ENCODE assay signal across 18 cellular contexts in the genomic region with DNA sequence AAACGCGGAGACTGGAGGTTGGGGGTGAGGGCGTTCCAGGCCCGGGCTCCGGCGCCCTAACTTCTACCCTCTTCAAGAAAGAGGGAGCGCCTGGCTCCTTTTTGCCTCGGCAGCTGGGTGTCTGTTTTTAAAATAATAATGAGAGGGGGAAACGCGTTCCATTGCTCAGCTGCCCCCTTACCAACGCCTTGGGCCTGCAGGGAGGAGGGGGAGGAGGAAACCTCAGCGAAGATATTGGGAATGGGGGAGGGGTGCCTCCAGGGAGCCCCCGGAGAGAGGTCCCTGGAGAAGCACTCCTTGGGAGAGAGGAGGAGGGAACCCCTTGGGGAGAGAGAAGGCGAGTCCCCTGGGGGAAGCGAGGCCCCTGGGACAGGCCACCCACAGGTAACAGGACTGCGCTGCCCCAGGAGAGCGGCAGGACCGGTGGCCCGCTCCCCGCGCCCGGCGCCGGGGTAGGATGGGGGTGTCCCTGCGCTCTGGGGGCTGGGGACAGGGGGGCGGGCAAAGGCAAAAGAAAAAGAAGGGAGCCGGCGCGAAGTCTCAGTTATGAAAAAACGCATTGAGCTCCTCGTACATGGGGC. TPM values are rescaled to one million over a fixed set of nuclear protein-coding genes. Genes with fewer than 3 reads are reported as not detected.
DNase-seq lines count a peak whose midpoint lies in the region; ATAC-seq and TF ChIP-seq lines count a peak whose summit lies in the region.
"Had no signal": no experiment of that assay in that cellular context is flagged by ENCODE, and none has a peak within 500 bp of the region (broad histone marks: within the 10 kb centered on the region; RNA-seq: fewer than 3 reads in every experiment).

No MANE protein-coding gene starts in this region.

- H3K4me1 Mint-ChIP-seq in T-helper 1 cell treated with Interleukin-12 subunit alpha and Interleukin-12 subunit beta and Interleukin-4 antibody, amounts not matched to agents 30 μg/mL and 1 μg/mL, for 36 hours (ENCODE audit: low read depth): peaks cover 6% of the 10 kb centered on the region
- H3K4me1 Mint-ChIP-seq in Caco-2 (ENCODE audit: low read depth, unreplicated experiment): no peaks in the 10 kb centered on the region
- no peaks in the 10 kb centered on the region for H3K4me1 Mint-ChIP-seq in activated T-helper 17 cell treated with anti-CD3 and anti-CD28 coated beads, Interleukin-2, amount 50 U/mL, for 72 hours
- peaks cover 23% of the 10 kb centered on the region for H3K4me1 Mint-ChIP-seq in memory B cell

- peaks cover 8% of the 10 kb centered on the region for H3K27me3 ChIP-seq in Caco-2 (replicated peaks; ENCODE audit: control insufficient read depth, insufficient read depth, low read length)

- TF ChIP-seq CTCF in Caco-2 (IDR thresholded peaks at IDR 0.05; ENCODE audit: insufficient read depth in 1 of 2, low read depth in 1 of 2, low read length in 1 of 2, severe bottlenecking in 1 of 2, unreplicated experiment in 1 of 2): no peak

- intact Hi-C loops in Caco-2 (cut with micrococcal nuclease; ENCODE audit: unreplicated experiment): no loop called here

- no peaks in the 10 kb centered on the region for H3K9me3 ChIP-seq in Caco-2
- H3K9me3 ChIP-seq: pancreas had no signal

- CTCF ChIA-PET in Caco-2 (lab: Charles Lee): interaction anchor here (0.5 to 4.0 kb wide), 2 partner anchors 17 to 398 kb away, joined by 3 to 14 read pairs; no protein-coding TSS in a partner anchor

- peak overlapping the region; percentile 45 for H3K27ac Mint-ChIP-seq in T-helper 1 cell treated with Interleukin-12 subunit alpha and Interleukin-12 subunit beta and Interleukin-4 antibody, amounts not matched to agents 30 μg/mL and 1 μg/mL, for 36 hours
- H3K27ac Mint-ChIP-seq in Caco-2 (ENCODE audit: unreplicated experiment) (no peak overlapping the region), memory B cell (peak overlapping the region; percentile 53)
- H3K27ac Mint-ChIP-seq in activated T-helper 17 cell treated with anti-CD3 and anti-CD28 coated beads, Interleukin-2, amount 50 U/mL, for 72 hours: no peak overlapping the region
- H3K27ac Mint-ChIP-seq: immature natural killer cell, mesothelial cell of epicardium had no signal

- H3K4me3 Mint-ChIP-seq in T-helper 1 cell treated with Interleukin-12 subunit alpha and Interleukin-12 subunit beta and Interleukin-4 antibody, amounts not matched to agents 30 μg/mL and 1 μg/mL, for 36 hours: no peak overlapping the region
- peak overlapping the region; percentile 29 for H3K4me3 Mint-ChIP-seq in Caco-2 (ENCODE audit: unreplicated experiment)
- H3K4me3 Mint-ChIP-seq in activated T-helper 17 cell treated with anti-CD3 and anti-CD28 coated beads, Interleukin-2, amount 50 U/mL, for 72 hours: peak overlapping the region; percentile 5
- peak overlapping the region; percentile 62 for H3K4me3 Mint-ChIP-seq in memory B cell
- H3K4me3 Mint-ChIP-seq: mesothelial cell of epicardium had no signal

- no peaks in the 10 kb centered on the region for H3K36me3 Mint-ChIP-seq in T-helper 1 cell treated with Interleukin-12 subunit alpha and Interleukin-12 subunit beta and Interleukin-4 antibody, amounts not matched to agents 30 μg/mL and 1 μg/mL, for 36 hours (ENCODE audit: low read depth)
- H3K36me3 Mint-ChIP-seq in Caco-2 (ENCODE audit: insufficient read depth, unreplicated experiment) (no peaks in the 10 kb centered on the region), memory B cell (no peaks in the 10 kb centered on the region)
- H3K36me3 Mint-ChIP-seq in activated T-helper 17 cell treated with anti-CD3 and anti-CD28 coated beads, Interleukin-2, amount 50 U/mL, for 72 hours (ENCODE audit: low read depth): no peaks in the 10 kb centered on the region
- H3K36me3 Mint-ChIP-seq: immature natural killer cell, mesothelial cell of epicardium had no signal

- peaks cover 14% of the 10 kb centered on the region; the same call in 1 of the 2 replicates for H3K4me1 ChIP-seq in Caco-2

- peaks cover 82% of the 10 kb centered on the region for H3K27me3 Mint-ChIP-seq in T-helper 1 cell treated with Interleukin-12 subunit alpha and Interleukin-12 subunit beta and Interleukin-4 antibody, amounts not matched to agents 30 μg/mL and 1 μg/mL, for 36 hours (ENCODE audit: low read depth)
- H3K27me3 Mint-ChIP-seq in Caco-2 (ENCODE audit: insufficient read depth, unreplicated experiment) (peaks cover 48% of the 10 kb centered on the region), memory B cell (peaks cover 34% of the 10 kb centered on the region)
- peaks cover 54% of the 10 kb centered on the region for H3K27me3 Mint-ChIP-seq in activated T-helper 17 cell treated with anti-CD3 and anti-CD28 coated beads, Interleukin-2, amount 50 U/mL, for 72 hours

- POLR2A ChIA-PET in Caco-2 (lab: Charles Lee): no interaction called here

- H3K36me3 ChIP-seq in Caco-2 (ENCODE audit: control insufficient read depth, insufficient read depth, low read length): no peaks in the 10 kb centered on the region
- H3K36me3 ChIP-seq: pancreas had no signal

- no TSS peak for BruUV-seq in Caco-2 (replicated peaks; lab: Mats Ljungman, UMichigan)

- no peak for ATAC-seq in activated T-helper 17 cell treated with anti-CD3 and anti-CD28 coated beads, Interleukin-2, amount 50 U/mL, for 72 hours (replicated peaks)
- no peak for ATAC-seq in memory B cell (ENCODE audit: low read depth)
- ATAC-seq in HG03039 (IDR thresholded peaks at IDR 0.05; ENCODE audit: unreplicated experiment): no peak

- no peak for DNase-seq in T-helper 1 cell
- DNase-seq in Caco-2: no peak
- no peak for DNase-seq in memory B cell (ENCODE audit: low spot score in 2 of 2)
- no peak for DNase-seq in NCI-H1105 treated with DMSO at 0.1 percent for 48 hours (lab: John Stamatoyannopoulos, UW)
- no peak for DNase-seq in activated CD4-positive, alpha-beta T cell treated with anti-CD3 and anti-CD28 coated beads, Interleukin-2, amount 50 U/mL, for 1 hour
- DNase-seq: amniotic stem cell, GOT3, immature natural killer cell, KBM-7, SHP77, small intestine had no signal

- no peaks in the 10 kb centered on the region for H3K9me3 Mint-ChIP-seq in T-helper 1 cell treated with Interleukin-12 subunit alpha and Interleukin-12 subunit beta and Interleukin-4 antibody, amounts not matched to agents 30 μg/mL and 1 μg/mL, for 36 hours
- no peaks in the 10 kb centered on the region for H3K9me3 Mint-ChIP-seq in Caco-2 (ENCODE audit: unreplicated experiment)
- H3K9me3 Mint-ChIP-seq in activated T-helper 17 cell treated with anti-CD3 and anti-CD28 coated beads, Interleukin-2, amount 50 U/mL, for 72 hours: no peaks in the 10 kb centered on the region
- no peaks in the 10 kb centered on the region for H3K9me3 Mint-ChIP-seq in memory B cell
- H3K9me3 Mint-ChIP-seq: mesothelial cell of epicardium had no signal

- no peak overlapping the region for H3K4me3 ChIP-seq in Caco-2 (ENCODE audit: low read depth, low read length)

RNA-seq across cellular contexts. Expression of a gene that starts 2.7 kb away (rescaled TPM):
- not detected in 2 replicates for total RNA-seq in Caco-2 (2022)
- total RNA-seq in activated T-helper 17 cell treated with anti-CD3 and anti-CD28 coated beads, Interleukin-2, amount 50 U/mL, for 72 hours: not detected
- total RNA-seq: A673, dermis microvascular lymphatic vessel endothelial cell, mesothelial cell of epicardium, pancreas had no signal

RNA-seq across cellular contexts. Expression of a gene that starts 21.8 kb away (rescaled TPM):
- total RNA-seq in Caco-2 (2022): not detected in 2 replicates
- total RNA-seq in activated T-helper 17 cell treated with anti-CD3 and anti-CD28 coated beads, Interleukin-2, amount 50 U/mL, for 72 hours: not detected
- total RNA-seq: dermis microvascular lymphatic vessel endothelial cell had no signal

RNA-seq across cellular contexts. Expression of a gene that starts 31.9 kb away (rescaled TPM):
- 42.6 and 55.5 TPM in 2 replicates for total RNA-seq in Caco-2 (2022)
- total RNA-seq in activated T-helper 17 cell treated with anti-CD3 and anti-CD28 coated beads, Interleukin-2, amount 50 U/mL, for 72 hours: 10 to 100 TPM; 59.8 to 76.0 TPM

Comparison
In these comparisons a context has a peak if more than half of its experiments do, and no peak if none do; other contexts are left out.
1. H3K27ac Mint-ChIP-seq: peak in T-helper 1 cell treated with Interleukin-12 subunit alpha and Interleukin-12 subunit beta and Interleukin-4 antibody, amounts not matched to agents 30 μg/mL and 1 μg/mL, for 36 hours (single experiment) and memory B cell (single experiment); none in Caco-2 (single experiment) and activated T-helper 17 cell treated with anti-CD3 and anti-CD28 coated beads, Interleukin-2, amount 50 U/mL, for 72 hours (single experiment).